8 cellular contexts compared by ENCODE assay signal in the genomic region with DNA sequence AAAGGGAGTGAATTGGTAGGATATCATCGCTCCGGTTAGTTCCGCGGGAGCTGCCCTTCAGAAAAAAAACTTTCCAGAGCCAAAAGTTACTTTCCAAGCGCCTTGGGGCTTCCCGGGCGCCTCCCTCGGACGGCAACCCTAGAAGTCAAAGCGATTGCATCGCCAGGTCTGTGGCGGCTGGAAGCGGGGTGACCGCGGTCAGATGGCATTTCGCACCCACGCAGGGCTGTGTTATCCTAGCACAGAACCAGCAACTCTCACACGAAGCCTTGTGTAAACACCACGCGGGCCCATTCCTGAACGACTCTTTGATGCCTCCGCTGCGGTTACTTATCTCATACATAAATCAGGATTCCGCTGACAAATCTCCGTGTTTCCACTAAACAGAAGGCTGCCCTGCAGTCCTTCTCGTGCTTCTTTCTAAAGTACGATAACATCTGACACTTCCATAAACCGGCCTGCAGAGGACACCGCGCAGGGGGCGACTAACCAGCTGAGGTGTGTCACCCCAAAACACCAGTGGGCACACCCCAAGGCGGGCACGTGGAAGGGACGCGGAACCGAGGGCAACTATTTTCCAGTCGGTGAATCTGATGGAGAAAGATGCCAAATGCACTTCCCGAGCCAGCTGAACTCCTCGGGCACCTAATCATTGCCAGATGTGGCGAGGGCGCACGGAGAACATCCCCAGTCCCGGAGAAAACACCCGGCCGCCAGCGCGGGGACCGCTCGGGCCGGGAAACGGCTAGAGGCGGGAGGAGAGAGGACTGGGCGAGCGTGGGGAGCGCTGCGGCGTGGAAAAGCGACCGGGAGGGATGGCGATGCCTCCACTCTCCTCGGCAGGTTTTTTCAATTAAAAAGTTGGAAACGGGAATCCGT. TPM values are rescaled to one million over a fixed set of nuclear protein-coding genes. Genes with fewer than 3 reads are reported as not detected.
A peak's percentile ranks its signal among the peaks of the same experiment; 100 is the strongest.
DNase-seq lines count a peak whose midpoint lies in the region; ATAC-seq, FAIRE-seq and TF ChIP-seq lines count a peak whose summit lies in the region.

No MANE protein-coding gene starts in this region.

- no peak for TF ChIP-seq POLR2A in K562 (conservative IDR thresholded peaks at IDR 0.05)
- no peak for TF ChIP-seq POLR2A in transverse colon (IDR thresholded peaks at IDR 0.05)

- H3K9me3 ChIP-seq in K562 (replicated peaks; ENCODE audit: control insufficient read depth, insufficient read depth, low read depth, low read length) (no peaks in the 10 kb centered on the region), transverse colon (no peaks in the 10 kb centered on the region)

- ATAC-seq in K562 (no peak), HG03097 (IDR thresholded peaks at IDR 0.05; ENCODE audit: low FRiP score, unreplicated experiment) (no peak)

- CTCF ChIA-PET in K562 (lab: Yijun Ruan, JAX; ENCODE audit: low intra/inter-chr PET ratio) = interaction anchor here (0.8 kb wide), 1 partner anchor 115 kb away, joined by 3 read pairs; no protein-coding TSS in a partner anchor

- peaks cover 0 to 18% of the 10 kb centered on the region in 2 experiments; a peak in 2 of 5 replicates for H3K4me1 ChIP-seq in K562 (replicated peaks in 1 of 2; ENCODE audit: control insufficient read depth in 2 of 2, insufficient read depth in 2 of 2, low read length in 2 of 2)
- H3K4me1 ChIP-seq in transverse colon = peaks cover 0 to 16% (median 6%) of the 10 kb centered on the region in 4 donors

- H3K27me3 ChIP-seq in K562 (ENCODE audit: control insufficient read depth in 2 of 2, insufficient read depth in 2 of 2, low read length in 2 of 2) (peaks cover 29 to 35% of the 10 kb centered on the region in 2 experiments), transverse colon (peaks cover 38% of the 10 kb centered on the region)

- no peak overlapping the region for H3K27ac ChIP-seq in K562 (ENCODE audit: extremely low read depth, low read depth, low read length)
- H3K27ac ChIP-seq in transverse colon = peak overlapping the region; percentile 36 to 55 (median 46)

- in situ Hi-C loops in K562 (cut with MboI) (no loop called here), transverse colon (cut with MboI; ENCODE audit: low pct_ligation_motif_present in 1 of 4, low pct_unique_long_range_greater_than_20kb in 1 of 4, low sequenced_read_pairs in 3 of 4) (no loop called here)

- H4K20me1 ChIP-seq in K562 (replicated peaks; ENCODE audit: control insufficient read depth, insufficient read depth, low read length) = no peaks in the 10 kb centered on the region

- POLR2A ChIA-PET in K562 (lab: Yijun Ruan, JAX) = no interaction called here

- H3K4me3 ChIP-seq in K562 = no peak overlapping the region
- peak overlapping the region; percentile 38 to 57 (median 42) for H3K4me3 ChIP-seq in transverse colon

- no peak for TF ChIP-seq RAD21 in K562 (CRISPR knock-in tag; conservative IDR thresholded peaks at IDR 0.05 in 1 of 2, IDR thresholded peaks at IDR 0.05 in 1 of 2)

- H3K79me2 ChIP-seq in K562 (ENCODE audit: control insufficient read depth, insufficient read depth, low read length) = no peaks in the 10 kb centered on the region

- BruUV-seq in K562 (replicated peaks; lab: Mats Ljungman, UMichigan) = no TSS peak

- intact Hi-C loops in K562 (cut with micrococcal nuclease) = loop anchor here (5.0 to 10.0 kb wide), 3 partner anchors 103 to 335 kb away; no protein-coding TSS in a partner anchor
- intact Hi-C loops in transverse colon (cut with DNase I; ENCODE audit: low total_unique reads) = no loop called here

- H3K36me3 ChIP-seq in K562 (ENCODE audit: control insufficient read depth, insufficient read depth, low read length) (no peaks in the 10 kb centered on the region), transverse colon (no peaks in the 10 kb centered on the region)

- DNase-seq in NCI-H1417 (lab: John Stamatoyannopoulos, UW) = peak in 2 of 3 experiments; percentile 27 to 41
- DNase-seq in NCI-H1417 treated with DMSO at 0.1 percent for 48 hours (lab: John Stamatoyannopoulos, UW) = no peak
- peak in 1 of 4 experiments; percentile 14 for DNase-seq in K562 (ENCODE audit: extremely low read depth in 1 of 4, low spot score in 3 of 4)
- DNase-seq in left kidney (ENCODE audit: low read depth, low spot score) = peak; percentile 90
- no peak for DNase-seq in transverse colon
- DNase-seq in SHP77 treated with DMSO at 0.1 percent for 48 hours (lab: John Stamatoyannopoulos, UW) = no peak
- no peak for DNase-seq in NCI-H2081 treated with DMSO at 0.1 percent for 48 hours (lab: John Stamatoyannopoulos, UW)

- TF ChIP-seq CTCF in K562 (IDR thresholded peaks at IDR 0.05 in 2 of 3, conservative IDR thresholded peaks at IDR 0.05 in 1 of 3; ENCODE audit: insufficient read depth in 2 of 3, low read depth in 1 of 3, low read length in 3 of 3) (no peak), transverse colon (IDR thresholded peaks at IDR 0.05) (no peak)

- TF ChIP-seq EP300 in K562 (IDR thresholded peaks at IDR 0.05; ENCODE audit: low read length) = no peak
- TF ChIP-seq EP300 in transverse colon (IDR thresholded peaks at IDR 0.05; ENCODE audit: low read depth) = no peak

- FAIRE-seq in K562 (lab: Jason Lieb, UNC) = no peak

- no peak overlapping the region for H2AFZ ChIP-seq in K562 (ENCODE audit: low read depth, low read length)

- WGBS in K562 (ENCODE audit: insufficient coverage, low coverage, missing lambda C conversion rate) = 22% methylated on average over 60 of the region's 63 CpGs
- 9% methylated on average over 63 of the region's 63 CpGs; no CpG with 5 or more reads in 1 of the 2 donors for WGBS in transverse colon (ENCODE audit: low coverage in 1 of 2), 2 donors

- H3K9ac ChIP-seq in K562 (ENCODE audit: insufficient read depth in 1 of 2, low read depth in 2 of 2, low read length in 2 of 2) = no peak overlapping the region

- no peak overlapping the region for H3K4me2 ChIP-seq in K562 (ENCODE audit: insufficient read depth, low read length)

- no peaks in the 10 kb centered on the region for H3K9me1 ChIP-seq in K562 (ENCODE audit: control insufficient read depth, insufficient read depth, low read length)

TF ChIP-seq in K562, 482 proteins besides CTCF, POLR2A, EP300 and RAD21 (continues in another document):
- TF ChIP-seq ZNF23 (CRISPR knock-in tag; IDR thresholded peaks at IDR 0.05) = no peak
- no peak for TF ChIP-seq HDAC6 (IDR thresholded peaks at IDR 0.05; ENCODE audit: low read depth, low read length)
- no peak for TF ChIP-seq HDGF (IDR thresholded peaks at IDR 0.05)
- TF ChIP-seq DIDO1 (tag; IDR thresholded peaks at IDR 0.05; ENCODE audit: low read depth) = no peak
- TF ChIP-seq ZNF655 (CRISPR knock-in tag; IDR thresholded peaks at IDR 0.05) = no peak
- TF ChIP-seq, protein P1, sequence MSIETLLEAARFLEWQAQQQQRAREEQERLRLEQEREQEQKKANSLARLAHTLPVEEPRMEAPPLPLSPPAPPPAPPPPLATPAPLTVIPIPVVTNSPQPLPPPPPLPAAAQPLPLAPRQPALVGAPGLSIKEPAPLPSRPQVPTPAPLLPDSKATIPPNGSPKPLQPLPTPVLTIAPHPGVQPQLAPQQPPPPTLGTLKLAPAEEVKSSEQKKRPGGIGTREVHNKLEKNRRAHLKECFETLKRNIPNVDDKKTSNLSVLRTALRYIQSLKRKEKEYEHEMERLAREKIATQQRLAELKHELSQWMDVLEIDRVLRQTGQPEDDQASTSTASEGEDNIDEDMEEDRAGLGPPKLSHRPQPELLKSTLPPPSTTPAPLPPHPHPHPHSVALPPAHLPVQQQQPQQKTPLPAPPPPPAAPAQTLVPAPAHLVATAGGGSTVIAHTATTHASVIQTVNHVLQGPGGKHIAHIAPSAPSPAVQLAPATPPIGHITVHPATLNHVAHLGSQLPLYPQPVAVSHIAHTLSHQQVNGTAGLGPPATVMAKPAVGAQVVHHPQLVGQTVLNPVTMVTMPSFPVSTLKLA (conservative IDR thresholded peaks at IDR 0.05) = no peak
- TF ChIP-seq BHLHE40 (IDR thresholded peaks at IDR 0.05; ENCODE audit: low read length) = peak; percentile 48; the same call in 1 of the 2 replicates
- no peak for TF ChIP-seq POLR3G (IDR thresholded peaks at IDR 0.05; ENCODE audit: extremely low read depth, insufficient read length, insufficient replicate concordance)
- TF ChIP-seq ZNF77 (CRISPR knock-in tag; IDR thresholded peaks at IDR 0.05) = no peak
- 0 out of 2 replicates have a peak, but pooled peaks have one; percentile 4 for TF ChIP-seq CBFA2T2 (conservative IDR thresholded peaks at IDR 0.05)
- no peak for TF ChIP-seq KLF10 (CRISPR knock-in tag; IDR thresholded peaks at IDR 0.05)
- TF ChIP-seq ZNF197 (CRISPR knock-in tag; IDR thresholded peaks at IDR 0.05; ENCODE audit: low read depth) = no peak
- TF ChIP-seq POLR2G (IDR thresholded peaks at IDR 0.05; ENCODE audit: low read depth, low read length) = no peak

RNA-seq across cellular contexts. Expression of gene COLEC12, which starts 0.9 kb away (rescaled TPM):
- total RNA-seq in K562 (2011; cell fraction: chromatin; rRNA removed; ENCODE audit: low replicate concordance) = not detected in 2 replicates
- total RNA-seq in K562 (2011; cell fraction: nucleolus; rRNA removed) = not detected in 2 replicates
- total RNA-seq in K562 (2011; cell fraction: nucleoplasm; rRNA removed) = not detected in 2 replicates
- total RNA-seq in K562 (2014; rRNA removed) (0.04 TPM in 1 of 2 replicates, not detected in the other), K562 (2014; rRNA removed; fragmentation: Illumina TruSeq; extraction: Trizol) (not detected in 2 replicates), K562 (2015; rRNA removed; fragmentation: Illumina TruSeq; extraction: Trizol) (not detected in 2 replicates), K562 (2021) (0.04 TPM in 2 replicates), transverse colon (1 to 10 TPM; 1.4 to 7.8 (median 2.8) TPM)
- polyA plus RNA-seq in K562 (2011; rRNA removed) (not detected in 2 replicates), K562 (2014; fragmentation: Illumina TruSeq; extraction: Trizol) (not detected in 2 replicates), K562 (2014; fragmentation: Nextera tagmentation; extraction: Ambion mirVana) (not detected), K562 (2014; rRNA removed) (not detected in 2 replicates)
- not detected in 2 replicates for polyA plus RNA-seq in K562 (2011; cell fraction: cytosol; rRNA removed)
- polyA plus RNA-seq in K562 (2011; cell fraction: nucleus; rRNA removed) = not detected in 2 replicates
- 0.04 TPM in 1 of 2 replicates, not detected in the other for polyA plus RNA-seq in K562 (2012)
- not detected in 2 replicates for polyA minus RNA-seq in K562 (2011; rRNA and poly(A)+ RNA removed)
- not detected in 2 replicates for polyA minus RNA-seq in K562 (2011; cell fraction: cytosol; rRNA and poly(A)+ RNA removed)
- polyA minus RNA-seq in K562 (2011; cell fraction: nucleus; rRNA and poly(A)+ RNA removed) = not detected in 2 replicates

Comparison
In these comparisons a context has a peak if more than half of its experiments do, and no peak if none do; other contexts are left out.
1. DNase-seq: peak in NCI-H1417 (2 of 3) and left kidney (single experiment); none in NCI-H1417 treated with DMSO at 0.1 percent for 48 hours (single experiment), transverse colon (single experiment), SHP77 treated with DMSO at 0.1 percent for 48 hours (single experiment) and NCI-H2081 treated with DMSO at 0.1 percent for 48 hours (single experiment).